17 cellular contexts compared by ENCODE assay signal in genomic region chr7:80537091-80537490, GRCh38. TPM values are rescaled to one million over a fixed set of nuclear protein-coding genes. Genes with fewer than 3 reads are reported as not detected.
DNase-seq lines count a peak whose midpoint lies in the region; ATAC-seq and TF ChIP-seq lines count a peak whose summit lies in the region.
"Had no signal": no experiment of that assay in that cellular context is flagged by ENCODE, and none has a peak within 500 bp of the region (broad histone marks: within the 10 kb centered on the region; RNA-seq: fewer than 3 reads in every experiment).

No MANE protein-coding gene starts in this region.

- H3K9me3 ChIP-seq in IMR-90 (ENCODE audit: control insufficient read depth, insufficient read depth, low read length) (no peaks in the 10 kb centered on the region), subcutaneous abdominal adipose tissue (ENCODE audit: control insufficient read depth in 5 of 5, low read length in 5 of 5) (peaks cover 0 to 4% (median 2%) of the 10 kb centered on the region in 5 donors), body of pancreas (no peaks in the 10 kb centered on the region)

- H3K9me1 ChIP-seq in IMR-90 (ENCODE audit: insufficient read depth, low read length): peaks cover 2% of the 10 kb centered on the region; the same call in 1 of the 2 replicates

- H3K23ac ChIP-seq in IMR-90 (ENCODE audit: low read depth, low read length): no peak overlapping the region

- no peak for TF ChIP-seq RAD21 in IMR-90 (IDR thresholded peaks at IDR 0.05; ENCODE audit: low read length)

- TF ChIP-seq CTCF in IMR-90 (conservative IDR thresholded peaks at IDR 0.05; ENCODE audit: low read depth, low read length) (no peak), NB4 (IDR thresholded peaks at IDR 0.05; ENCODE audit: low read depth, low read length) (no peak), body of pancreas (IDR thresholded peaks at IDR 0.05) (no peak)

- POLR2A ChIA-PET in IMR-90 (lab: Charles Lee; ENCODE audit: unreplicated experiment): no interaction called here

- H3K14ac ChIP-seq in IMR-90 (replicated peaks; ENCODE audit: low read depth, low read length): 0 out of 2 replicates have a peak overlapping the region, but pooled peaks have one; percentile 56

- 0 out of 3 replicates have a peak overlapping the region, but pooled peaks have one; percentile 2 for H2BK15ac ChIP-seq in IMR-90 (ENCODE audit: low read depth, low read length)

- H3K9ac ChIP-seq in IMR-90 (ENCODE audit: low read depth, low read length) (no peak overlapping the region), subcutaneous abdominal adipose tissue (ENCODE audit: low read length in 5 of 5) (no peak overlapping the region)
- H3K9ac ChIP-seq: BLaER1 treated with 17β-estradiol and CSF1 and Interleukin-3, amounts not matched to agents 10 nM and 100 nM had no signal

- H3K4me3 ChIP-seq in IMR-90 (ENCODE audit: insufficient read depth, low read depth, low read length) (no peak overlapping the region), NB4 (ENCODE audit: low read depth, low read length) (no peak overlapping the region), subcutaneous abdominal adipose tissue (ENCODE audit: low read depth in 1 of 5, low read length in 5 of 5) (no peak overlapping the region), body of pancreas (no peak overlapping the region)
- H3K4me3 ChIP-seq: BLaER1 treated with 17β-estradiol and CSF1 and Interleukin-3, amounts not matched to agents 10 nM and 100 nM had no signal

- no peak for TF ChIP-seq POLR2A in IMR-90 (IDR thresholded peaks at IDR 0.05; ENCODE audit: low read depth, low read length)
- no peak for TF ChIP-seq POLR2A in NB4 (IDR thresholded peaks at IDR 0.05; ENCODE audit: extremely low read depth, insufficient read length)
- no peak for TF ChIP-seq POLR2A in body of pancreas (IDR thresholded peaks at IDR 0.05)

- intact Hi-C loops in IMR-90 (cut with micrococcal nuclease) (no loop called here), body of pancreas (cut with DNase I) (no loop called here)

- H3K36me3 Mint-ChIP-seq in immature natural killer cell: no peaks in the 10 kb centered on the region
- H3K36me3 Mint-ChIP-seq: CD4-positive, alpha-beta memory T cell had no signal

- H3K56ac ChIP-seq in IMR-90 (ENCODE audit: extremely low read depth, insufficient read depth, low read length): no peak overlapping the region

- CTCF ChIA-PET in IMR-90 (lab: Yijun Ruan, JAX): no interaction called here

- H2BK120ac ChIP-seq in IMR-90 (ENCODE audit: low read depth, low read length): no peak overlapping the region

- H4K20me1 ChIP-seq in IMR-90 (ENCODE audit: insufficient read depth, low read length): no peaks in the 10 kb centered on the region
- H4K20me1 ChIP-seq: BLaER1 treated with 17β-estradiol and CSF1 and Interleukin-3, amounts not matched to agents 10 nM and 100 nM had no signal

- ATAC-seq in IMR-90 (ENCODE audit: low read depth): no peak
- ATAC-seq in HG03280 (IDR thresholded peaks at IDR 0.05; ENCODE audit: unreplicated experiment): no peak
- no peak for ATAC-seq in body of pancreas

- in situ Hi-C loops in IMR-90 (cut with MboI; ENCODE audit: low sequenced_read_pairs): no loop called here

- no peak overlapping the region for H2AFZ ChIP-seq in IMR-90 (replicated peaks; ENCODE audit: low read length, poor library complexity)

- no peaks in the 10 kb centered on the region for H3K4me1 Mint-ChIP-seq in immature natural killer cell
- H3K4me1 Mint-ChIP-seq: CD4-positive, alpha-beta memory T cell had no signal

- H2AK5ac ChIP-seq in IMR-90 (ENCODE audit: low read depth, low read length): peak overlapping the region; percentile 66

- H3K4me2 ChIP-seq in IMR-90 (ENCODE audit: low read depth, low read length): no peak overlapping the region

- H3K27me3 ChIP-seq in IMR-90 (ENCODE audit: control insufficient read depth, insufficient read depth, low read length): no peaks in the 10 kb centered on the region
- H3K27me3 ChIP-seq in subcutaneous abdominal adipose tissue (ENCODE audit: control insufficient read depth in 5 of 5, insufficient read depth in 4 of 5, low read length in 5 of 5): no peaks in the 10 kb centered on the region
- H3K27me3 ChIP-seq in body of pancreas: no peaks in the 10 kb centered on the region
- H3K27me3 ChIP-seq: BLaER1 treated with 17β-estradiol and CSF1 and Interleukin-3, amounts not matched to agents 10 nM and 100 nM had no signal

- H4K8ac ChIP-seq in IMR-90 (ENCODE audit: low read depth in 2 of 2, low read length in 2 of 2): no peak overlapping the region

- H3K27ac Mint-ChIP-seq in immature natural killer cell: no peak overlapping the region
- H3K27ac Mint-ChIP-seq: CD4-positive, alpha-beta memory T cell; H9 had no signal

- H4K5ac ChIP-seq in IMR-90 (ENCODE audit: low read depth, low read length): no peak overlapping the region

- BruUV-seq in IMR-90 (replicated peaks; lab: Mats Ljungman, UMichigan): no TSS peak

- no peak overlapping the region for H2BK5ac ChIP-seq in IMR-90 (ENCODE audit: low read depth, low read length, poor library complexity, severe bottlenecking)

- no peak overlapping the region for H3K4me3 Mint-ChIP-seq in immature natural killer cell
- H3K4me3 Mint-ChIP-seq: CD4-positive, alpha-beta memory T cell; H9 had no signal

- DNase-seq in IMR-90 (no peak), NB4 (ENCODE audit: low read depth) (peak; percentile 15), immature natural killer cell (peak; percentile 9 to 26 (median 21)), body of pancreas (no peak), NCI-H446 (lab: John Stamatoyannopoulos, UW) (no peak)
- DNase-seq: ACHN; CD4-positive, alpha-beta memory T cell; DMS153; DMS79 treated with DMSO at 0.1 percent for 48 hours; EL; GOT3; H9 had no signal

- peaks cover 0 to 23% (median 4%) of the 10 kb centered on the region in 6 donors for H3K9me3 Mint-ChIP-seq in immature natural killer cell

- no peak overlapping the region for H3K18ac ChIP-seq in IMR-90 (ENCODE audit: low read depth, low read length)

- 86% methylated on average over 1 of the region's 2 CpGs; no CpG with 5 or more reads in 1 of the 2 experiments for WGBS in IMR-90 (ENCODE audit: extremely low coverage in 2 of 2, insufficient read length in 1 of 2), 2 experiments
- 90 to 92% methylated on average over 2 of the region's 2 CpGs for WGBS in body of pancreas, 2 donors

- no peak overlapping the region for H2BK20ac ChIP-seq in IMR-90 (ENCODE audit: low read depth, low read length)

- H3K36me3 ChIP-seq in IMR-90 (ENCODE audit: control insufficient read depth, insufficient read depth, low read length) (no peaks in the 10 kb centered on the region), subcutaneous abdominal adipose tissue (ENCODE audit: control insufficient read depth in 5 of 5, insufficient read depth in 5 of 5, low read length in 5 of 5) (no peaks in the 10 kb centered on the region), body of pancreas (replicated peaks in 1 of 2; ENCODE audit: insufficient read depth in 1 of 2, low read depth in 2 of 2) (no peaks in the 10 kb centered on the region)
- H3K36me3 ChIP-seq: BLaER1 treated with 17β-estradiol and CSF1 and Interleukin-3, amounts not matched to agents 10 nM and 100 nM had no signal

- no peaks in the 10 kb centered on the region for H3K79me1 ChIP-seq in IMR-90 (ENCODE audit: low read depth in 1 of 2, low read length in 2 of 2)

- peaks cover 0 to 3% (median 0%) of the 10 kb centered on the region in 3 donors for H3K27me3 Mint-ChIP-seq in immature natural killer cell (ENCODE audit: low read depth in 3 of 3)
- H3K27me3 Mint-ChIP-seq: CD4-positive, alpha-beta memory T cell had no signal

- no peak overlapping the region for H4K91ac ChIP-seq in IMR-90 (ENCODE audit: insufficient read depth, low read depth, low read length)

- H3K27ac ChIP-seq in IMR-90 (ENCODE audit: insufficient read depth, low read length): no peak overlapping the region
- peak overlapping the region; percentile 80 for H3K27ac ChIP-seq in subcutaneous abdominal adipose tissue (ENCODE audit: low read depth, low read length)
- H3K27ac ChIP-seq in body of pancreas: no peak overlapping the region

- no peak overlapping the region for H2AK9ac ChIP-seq in IMR-90 (replicated peaks; ENCODE audit: low read depth, low read length, poor library complexity)

- H3K4me1 ChIP-seq in IMR-90 (ENCODE audit: control insufficient read depth, insufficient read depth, low read length): peaks cover 4% of the 10 kb centered on the region; the same call in 1 of the 2 replicates
- peaks cover 0 to 20% (median 14%) of the 10 kb centered on the region in 5 donors for H3K4me1 ChIP-seq in subcutaneous abdominal adipose tissue (ENCODE audit: control insufficient read depth in 5 of 5, insufficient read depth in 5 of 5, low read length in 5 of 5)
- H3K4me1 ChIP-seq in body of pancreas: no peaks in the 10 kb centered on the region

- H3K4ac ChIP-seq in IMR-90 (ENCODE audit: low read depth, low read length): no peak overlapping the region

- dilution Hi-C loops in IMR-90 (cut with HindIII; ENCODE audit: low sequenced_read_pairs, unreplicated experiment): no loop called here

TF ChIP-seq in IMR-90, 13 proteins besides CTCF, POLR2A, EP300 and RAD21 (continues in another document):
- TF ChIP-seq RFX5 (IDR thresholded peaks at IDR 0.05; ENCODE audit: low read depth, low read length) (no peak), SMC3 (IDR thresholded peaks at IDR 0.05; ENCODE audit: low read depth, low read length) (no peak), NFE2L2 (IDR thresholded peaks at IDR 0.05; ENCODE audit: low read depth, low read length) (no peak), FOS (IDR thresholded peaks at IDR 0.05; ENCODE audit: low read depth, low read length) (no peak), CEBPB (IDR thresholded peaks at IDR 0.05; ENCODE audit: low read depth, low read length) (no peak), MAFK (IDR thresholded peaks at IDR 0.05; ENCODE audit: low read depth, low read length) (no peak), MXI1 (IDR thresholded peaks at IDR 0.05; ENCODE audit: borderline replicate concordance, low read depth, low read length) (no peak), MAZ (IDR thresholded peaks at IDR 0.05; ENCODE audit: borderline replicate concordance, low read depth, low read length) (no peak), USF2 (IDR thresholded peaks at IDR 0.05; ENCODE audit: low read depth, low read length) (no peak), RCOR1 (IDR thresholded peaks at IDR 0.05; ENCODE audit: insufficient replicate concordance, low read length) (no peak), BHLHE40 (IDR thresholded peaks at IDR 0.05; ENCODE audit: low read depth, low read length) (no peak)

RNA-seq across cellular contexts. Expression of gene GNAT3, which starts 25.2 kb away (rescaled TPM):
- total RNA-seq in IMR-90 (2012; rRNA removed) (not detected in 2 replicates), body of pancreas (under 1 TPM in 1 of 2 donors, not detected in 1; 0.26 TPM)
- polyA plus RNA-seq in IMR-90 (2012; rRNA removed) (not detected in 2 replicates), immature natural killer cell (not detected)
- not detected in 2 replicates for polyA plus RNA-seq in IMR-90 (2012; cell fraction: cytosol; rRNA removed)
- polyA plus RNA-seq in IMR-90 (2012; cell fraction: nucleus; rRNA removed; ENCODE audit: low replicate concordance): not detected in 2 replicates
- total RNA-seq: A172; CD4-positive, alpha-beta memory T cell; H9; HT1080 had no signal
- polyA plus RNA-seq: CD4-positive, alpha-beta memory T cell had no signal

Comparison
In these comparisons a context has a peak if more than half of its experiments do, and no peak if none do; other contexts are left out.
1. DNase-seq: peak in NB4 (single experiment) and immature natural killer cell (3 of 3); none in IMR-90 (single experiment), body of pancreas (0 of 4) and NCI-H446 (0 of 2).